Comparison of ENCODE assay signal across 1 cellular context in genomic region chr9:115691097-115691496, GRCh38.
TF ChIP-seq lines count a peak whose summit lies in the region.

No MANE protein-coding gene starts in this region.

TF ChIP-seq in SK-N-SH treated with all-trans-retinoic acid at 6 μM for 48 hours, 23 proteins besides CTCF, POLR2A, EP300 and RAD21 (continued from another document):
- TF ChIP-seq POU6F1 (CRISPR knock-in tag; IDR thresholded peaks at IDR 0.05; ENCODE audit: borderline replicate concordance, low read depth) (no peak), ARNTL (CRISPR knock-in tag; IDR thresholded peaks at IDR 0.05; ENCODE audit: borderline replicate concordance, low read depth) (no peak)
TF ChIP-seq in SK-N-SH treated with all-trans-retinoic acid at 6 μM for 48 hours: peak in this region for 3.
